In the genomic region with DNA sequence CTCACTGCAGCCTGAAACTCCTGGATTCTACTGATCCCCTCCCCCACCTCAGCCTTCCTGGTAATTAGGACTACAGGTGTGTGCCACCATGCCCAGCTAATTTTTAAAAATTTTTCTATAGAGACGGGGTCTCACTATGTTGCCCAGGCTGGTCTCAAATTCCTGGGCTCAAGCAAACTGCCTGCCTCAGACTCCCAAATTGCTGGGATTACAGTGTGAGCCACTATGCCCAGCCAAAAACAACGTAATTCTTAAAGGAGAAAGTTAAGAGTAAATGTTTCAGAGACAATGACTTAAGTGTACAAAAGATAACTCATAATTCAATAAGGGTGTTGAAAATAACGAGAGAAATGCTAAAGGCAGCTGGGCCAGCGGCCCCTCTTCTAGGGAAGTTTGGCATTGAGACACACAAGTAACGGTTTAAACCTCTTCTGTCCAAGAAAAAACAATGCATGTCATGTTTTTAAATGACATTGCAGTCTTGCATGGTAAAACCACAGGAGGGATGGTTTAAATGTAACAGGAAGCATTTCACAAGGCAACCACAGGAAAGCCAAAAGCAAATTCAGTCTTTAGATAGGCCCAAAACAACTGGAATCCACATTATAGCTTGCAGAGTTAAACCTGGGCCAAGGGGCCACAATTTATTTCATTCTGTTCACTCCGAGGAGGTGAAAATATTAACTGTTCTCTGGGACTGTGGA, we compare ENCODE assay signal across 16 cellular contexts. TPM values are rescaled to one million over a fixed set of nuclear protein-coding genes. Genes with fewer than 3 reads are reported as not detected.
DNase-seq lines count a peak whose midpoint lies in the region; ATAC-seq, FAIRE-seq and TF ChIP-seq lines count a peak whose summit lies in the region.
"Had no signal": no experiment of that assay in that cellular context is flagged by ENCODE, and none has a peak within 500 bp of the region (broad histone marks: within the 10 kb centered on the region; RNA-seq: fewer than 3 reads in every experiment).

No MANE protein-coding gene starts in this region.

- peak overlapping the region; percentile 72 for H3K27ac Mint-ChIP-seq in activated CD8-positive, alpha-beta memory T cell treated with anti-CD3 and anti-CD28 coated beads, Interleukin-2, amount 10 ng/mL, durations not matched to agents 7 days and 5 days
- no peak overlapping the region for H3K27ac Mint-ChIP-seq in effector memory CD8-positive, alpha-beta T cell
- H3K27ac Mint-ChIP-seq: activated naive CD8-positive, alpha-beta T cell treated with anti-CD3 and anti-CD28 coated beads for 36 hours had no signal

- TF ChIP-seq POLR2A in GM12891 (IDR thresholded peaks at IDR 0.05; ENCODE audit: low read depth, low read length), result no peak

- no peak overlapping the region for H3K4me3 Mint-ChIP-seq in activated CD8-positive, alpha-beta memory T cell treated with anti-CD3 and anti-CD28 coated beads, Interleukin-2, amount 10 ng/mL, durations not matched to agents 7 days and 5 days
- H3K4me3 Mint-ChIP-seq in effector memory CD8-positive, alpha-beta T cell, result peak overlapping the region in 1 of 2 donors; percentile 44
- H3K4me3 Mint-ChIP-seq: activated naive CD8-positive, alpha-beta T cell treated with anti-CD3 and anti-CD28 coated beads for 36 hours had no signal

- H3K27me3 Mint-ChIP-seq in activated CD8-positive, alpha-beta memory T cell treated with anti-CD3 and anti-CD28 coated beads, Interleukin-2, amount 10 ng/mL, durations not matched to agents 7 days and 5 days, result peaks cover 32% of the 10 kb centered on the region
- peaks cover 48 to 68% of the 10 kb centered on the region in 2 donors for H3K27me3 Mint-ChIP-seq in effector memory CD8-positive, alpha-beta T cell

- no peak for DNase-seq in activated CD8-positive, alpha-beta memory T cell treated with anti-CD3 and anti-CD28 coated beads, Interleukin-2, amount 10 ng/mL, durations not matched to agents 7 days and 5 days
- no peak for DNase-seq in activated CD8-positive, alpha-beta memory T cell treated with anti-CD3 and anti-CD28 coated beads, Interleukin-2, amount 50 U/mL, for 48 hours
- DNase-seq in NOMO-1 treated with dmso at 0.1 percent for 144 hours (lab: John Stamatoyannopoulos, UW; ENCODE audit: unreplicated experiment) (peak; percentile 68), GM12891 (ENCODE audit: insufficient read length, low spot score) (no peak)
- no peak for DNase-seq in effector memory CD8-positive, alpha-beta T cell
- DNase-seq: ACHN; activated naive CD8-positive, alpha-beta T cell treated with anti-CD3 and anti-CD28 coated beads for 36 hours; NCI-H187; stimulated activated naive CD8-positive, alpha-beta T cell treated with anti-CD3 and anti-CD28 coated beads, Interleukin-15, Interleukin-2, amounts not matched to agents 100 U/mL and 50 U/mL, for 24 hours; upper lobe of left lung had no signal

- H3K36me3 Mint-ChIP-seq in activated CD8-positive, alpha-beta memory T cell treated with anti-CD3 and anti-CD28 coated beads, Interleukin-2, amount 10 ng/mL, durations not matched to agents 7 days and 5 days, result peaks cover 2% of the 10 kb centered on the region
- peaks cover 3% of the 10 kb centered on the region for H3K36me3 Mint-ChIP-seq in effector memory CD8-positive, alpha-beta T cell (ENCODE audit: insufficient read depth)
- H3K36me3 Mint-ChIP-seq: activated naive CD8-positive, alpha-beta T cell treated with anti-CD3 and anti-CD28 coated beads for 36 hours had no signal

- peak; percentile 20 for ATAC-seq in activated CD8-positive, alpha-beta memory T cell treated with anti-CD3 and anti-CD28 coated beads, Interleukin-2, amount 10 ng/mL, durations not matched to agents 7 days and 5 days
- peak; percentile 58 for ATAC-seq in effector memory CD8-positive, alpha-beta T cell (replicated peaks)
- ATAC-seq in GM18873 (IDR thresholded peaks at IDR 0.05; ENCODE audit: low FRiP score, unreplicated experiment), result no peak
- no peak for ATAC-seq in HG03432 (IDR thresholded peaks at IDR 0.05; ENCODE audit: unreplicated experiment)
- ATAC-seq in HG03280 (IDR thresholded peaks at IDR 0.05; ENCODE audit: unreplicated experiment), result no peak
- ATAC-seq: left lobe of liver; stimulated activated naive CD8-positive, alpha-beta T cell treated with anti-CD3 and anti-CD28 coated beads, Interleukin-15, Interleukin-2, amounts not matched to agents 100 U/mL and 50 U/mL, for 24 hours had no signal

- CTCF ChIA-PET in activated CD8-positive, alpha-beta memory T cell treated with anti-CD3 and anti-CD28 coated beads, Interleukin-2, amount 10 ng/mL, durations not matched to agents 7 days and 5 days (lab: Charles Lee), result interaction anchor here (1.0 to 1.3 kb wide), 2 partner anchors 49 to 79 kb away, joined by 3 to 4 read pairs; no protein-coding TSS in a partner anchor

- no peaks in the 10 kb centered on the region for H3K9me3 Mint-ChIP-seq in activated CD8-positive, alpha-beta memory T cell treated with anti-CD3 and anti-CD28 coated beads, Interleukin-2, amount 10 ng/mL, durations not matched to agents 7 days and 5 days (ENCODE audit: low read depth)
- no peaks in the 10 kb centered on the region for H3K9me3 Mint-ChIP-seq in effector memory CD8-positive, alpha-beta T cell
- H3K9me3 Mint-ChIP-seq: activated naive CD8-positive, alpha-beta T cell treated with anti-CD3 and anti-CD28 coated beads for 36 hours had no signal

- no peak for FAIRE-seq in GM12891 (lab: Jason Lieb, UNC)

- H3K4me1 Mint-ChIP-seq in activated CD8-positive, alpha-beta memory T cell treated with anti-CD3 and anti-CD28 coated beads, Interleukin-2, amount 10 ng/mL, durations not matched to agents 7 days and 5 days, result peaks cover 55% of the 10 kb centered on the region
- H3K4me1 Mint-ChIP-seq in effector memory CD8-positive, alpha-beta T cell (ENCODE audit: low read depth in 2 of 2), result peaks cover 10 to 13% of the 10 kb centered on the region in 2 donors

TF ChIP-seq in GM12891, 5 proteins besides CTCF, POLR2A, EP300 and RAD21:
- TF ChIP-seq TAF1 (IDR thresholded peaks at IDR 0.05; ENCODE audit: low read depth, low read length) (no peak), SPI1 (IDR thresholded peaks at IDR 0.05; ENCODE audit: low read depth, low read length) (no peak), POLR2AphosphoS5 (IDR thresholded peaks at IDR 0.05; ENCODE audit: low read depth, low read length) (no peak), POU2F2 (IDR thresholded peaks at IDR 0.05; ENCODE audit: low read depth, low read length) (no peak), PAX5 (IDR thresholded peaks at IDR 0.05; ENCODE audit: insufficient read depth, low read length, severe bottlenecking) (no peak)

RNA-seq across cellular contexts. Expression of gene PROK2, which starts 5.1 kb away (rescaled TPM):
- total RNA-seq in activated CD8-positive, alpha-beta memory T cell treated with anti-CD3 and anti-CD28 coated beads, Interleukin-2, amount 10 ng/mL, durations not matched to agents 7 days and 5 days, result 1 to 10 TPM; 3.1 to 3.4 TPM
- not detected for polyA plus RNA-seq in GM12891 (2012; ENCODE audit: low read depth, missing spikeins)
- total RNA-seq: fibroblast of lung, hepatocyte had no signal
- polyA plus RNA-seq: fibroblast of lung, hepatocyte had no signal

RNA-seq across cellular contexts. Expression of gene GPR27, which starts 26.2 kb away (rescaled TPM):
- total RNA-seq in activated CD8-positive, alpha-beta memory T cell treated with anti-CD3 and anti-CD28 coated beads, Interleukin-2, amount 10 ng/mL, durations not matched to agents 7 days and 5 days, result 1 to 10 TPM; 2.3 to 5.3 TPM
- not detected for polyA plus RNA-seq in GM12891 (2012; ENCODE audit: low read depth, missing spikeins)
- total RNA-seq: fibroblast of lung had no signal
- polyA plus RNA-seq: fibroblast of lung had no signal

RNA-seq across cellular contexts. Expression of gene EIF4E3, which starts 54.6 kb away (rescaled TPM):
- 10 to 100 TPM; 56.5 to 61.9 TPM for total RNA-seq in activated CD8-positive, alpha-beta memory T cell treated with anti-CD3 and anti-CD28 coated beads, Interleukin-2, amount 10 ng/mL, durations not matched to agents 7 days and 5 days
- 0.76 TPM for polyA plus RNA-seq in GM12891 (2012; ENCODE audit: low read depth, missing spikeins)

Comparison
In these comparisons a context has a peak if more than half of its experiments do, and no peak if none do; other contexts are left out.
1. ATAC-seq: peak in activated CD8-positive, alpha-beta memory T cell treated with anti-CD3 and anti-CD28 coated beads, Interleukin-2, amount 10 ng/mL, durations not matched to agents 7 days and 5 days (single experiment) and effector memory CD8-positive, alpha-beta T cell (single experiment); none in GM18873 (single experiment), HG03432 (single experiment) and HG03280 (single experiment).